1 cellular context compared by ENCODE assay signal in genomic region chr7:19145429-19146201, GRCh38.
TF ChIP-seq lines count a peak whose summit lies in the region.

No MANE protein-coding gene starts in this region.

TF ChIP-seq in H1, 55 proteins besides CTCF, POLR2A, EP300 and RAD21 (continued from another document):
- TF ChIP-seq BACH1 (IDR thresholded peaks at IDR 0.05; ENCODE audit: low read length) (no peak), USF2 (IDR thresholded peaks at IDR 0.05; ENCODE audit: low read length) (no peak), ASH2L (IDR thresholded peaks at IDR 0.05; ENCODE audit: low read length) (peak; percentile 50), SRF (IDR thresholded peaks at IDR 0.05; ENCODE audit: low read depth, low read length) (no peak), CEBPB (IDR thresholded peaks at IDR 0.05; ENCODE audit: low read depth, low read length) (no peak), MAFK (IDR thresholded peaks at IDR 0.05; ENCODE audit: low read depth, low read length) (no peak), RFX5 (IDR thresholded peaks at IDR 0.05; ENCODE audit: borderline replicate concordance, low read depth, low read length) (no peak), KDM1A (IDR thresholded peaks at IDR 0.05; ENCODE audit: borderline replicate concordance, low read length) (no peak), SAP30 (IDR thresholded peaks at IDR 0.05; ENCODE audit: insufficient read depth, insufficient replicate concordance, low read length) (no peak), POU5F1 (IDR thresholded peaks at IDR 0.05; ENCODE audit: low read depth, low read length) (no peak), E2F6 (IDR thresholded peaks at IDR 0.05) (no peak; the same call in none of the 2 replicates), PHF8 (conservative IDR thresholded peaks at IDR 0.05; ENCODE audit: low read depth, low read length) (no peak), TAF1 (IDR thresholded peaks at IDR 0.05; ENCODE audit: low read depth, low read length) (no peak), CBX8 (IDR thresholded peaks at IDR 0.05; ENCODE audit: borderline replicate concordance, low read depth, low read length) (no peak), GTF2F1 (IDR thresholded peaks at IDR 0.05; ENCODE audit: borderline replicate concordance, low read depth, low read length) (no peak), NRF1 (IDR thresholded peaks at IDR 0.05; ENCODE audit: low read depth, low read length) (no peak), ATF3 (IDR thresholded peaks at IDR 0.05; ENCODE audit: insufficient read depth, low read depth, low read length) (no peak), SIN3A (conservative IDR thresholded peaks at IDR 0.05 in 1 of 2, IDR thresholded peaks at IDR 0.05 in 1 of 2; ENCODE audit: low read depth in 1 of 2, low read length in 2 of 2) (no peak), SIX5 (IDR thresholded peaks at IDR 0.05; ENCODE audit: low read depth, low read length) (no peak), HDAC6 (IDR thresholded peaks at IDR 0.05; ENCODE audit: low read depth, low read length) (no peak), TEAD4 (IDR thresholded peaks at IDR 0.05; ENCODE audit: low read depth, low read length) (peak; percentile 77), EGR1 (IDR thresholded peaks at IDR 0.05; ENCODE audit: borderline replicate concordance, low read depth, low read length) (no peak), GABPA (IDR thresholded peaks at IDR 0.05; ENCODE audit: borderline replicate concordance, insufficient read depth, low read length) (no peak), ATF2 (IDR thresholded peaks at IDR 0.05; ENCODE audit: low read length) (no peak), CHD2 (IDR thresholded peaks at IDR 0.05; ENCODE audit: low read length) (no peak), SP2 (IDR thresholded peaks at IDR 0.05; ENCODE audit: low read length) (no peak), CREB1 (IDR thresholded peaks at IDR 0.05) (no peak), KDM4A (IDR thresholded peaks at IDR 0.05; ENCODE audit: low read depth, low read length, severe bottlenecking) (peak; percentile 6), EZH2 (IDR thresholded peaks at IDR 0.05; ENCODE audit: low read depth, low read length, severe bottlenecking) (peak; percentile 70), SP4 (IDR thresholded peaks at IDR 0.05; ENCODE audit: low read length) (no peak)
